ENCODE assay signal across 34 cellular contexts in the genomic region with DNA sequence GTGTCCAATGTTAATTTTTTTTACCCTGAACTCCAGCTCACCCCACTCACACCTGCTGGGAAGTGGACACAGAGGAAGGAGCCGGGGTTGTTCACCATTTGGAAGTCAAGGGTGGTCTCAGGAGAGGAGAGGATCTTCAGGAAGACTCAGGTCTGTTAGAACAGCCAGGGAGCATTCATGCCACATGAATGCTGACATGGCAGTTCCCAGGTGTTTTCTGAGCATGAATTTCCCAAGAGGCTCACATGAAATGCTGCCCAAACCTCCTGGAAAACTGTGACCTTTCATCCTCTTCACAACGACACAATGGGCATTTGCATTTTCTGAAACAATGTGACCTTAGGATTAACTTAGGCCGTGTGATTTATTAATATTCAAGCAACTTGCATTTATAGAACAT.
"Had no signal": no experiment of that assay in that cellular context is flagged by ENCODE, and none has a peak within 500 bp of the region (broad histone marks: within the 10 kb centered on the region; RNA-seq: fewer than 3 reads in every experiment).

No MANE protein-coding gene starts in this region.

- DNase-seq: activated effector memory CD4-positive, alpha-beta T cell treated with anti-CD3 and anti-CD28 coated beads, Interleukin-2, amount 50 U/mL, for 16 hours; activated effector memory CD4-positive, alpha-beta T cell treated with Interleukin-2 at 50 U/mL for 16 hours; activated gamma-delta T cell; activated gamma-delta T cell treated with Interleukin-2 at 50 U/mL for 16 hours; activated naive CD4-positive, alpha-beta T cell; activated naive CD4-positive, alpha-beta T cell treated with anti-CD3 and anti-CD28 coated beads for 36 hours; activated naive CD4-positive, alpha-beta T cell treated with anti-CD3 and anti-CD28 coated beads, Interleukin-2, amount 10 ng/mL, durations not matched to agents 7 days and 5 days; activated naive CD4-positive, alpha-beta T cell treated with anti-CD3 and anti-CD28 coated beads, Interleukin-2, amount 50 U/mL, for 16 hours; activated naive CD4-positive, alpha-beta T cell treated with Interleukin-2 at 50 U/mL for 16 hours; activated naive CD8-positive, alpha-beta T cell treated with anti-CD3 and anti-CD28 coated beads for 36 hours; activated naive CD8-positive, alpha-beta T cell treated with anti-CD3 and anti-CD28 coated beads, Interleukin-2, amount 10 ng/mL, durations not matched to agents 7 days and 5 days; activated naive CD8-positive, alpha-beta T cell treated with anti-CD3 and anti-CD28 coated beads, Interleukin-2, amount 50 U/mL, for 24 hours; activated T-cell treated with anti-CD3 and anti-CD28 coated beads, Interleukin-2, amount 50 U/mL, for 1 hour; activated T-cell treated with anti-CD3 and anti-CD28 coated beads, Interleukin-2, amount 50 U/mL, for 24 hours; activated T-cell treated with anti-CD3 and anti-CD28 coated beads, Interleukin-2, amount 50 U/mL, for 4 hours; activated T-cell treated with anti-CD3 and anti-CD28 coated beads, Interleukin-2, amount 50 U/mL, for 48 hours; activated T-cell treated with anti-CD3 and anti-CD28 coated beads, Interleukin-2, amount 50 U/mL, for 72 hours; adrenal gland; amniotic stem cell; amygdala; anterior cingulate cortex; aorta; body of pancreas; brain microvascular endothelial cell; caudate nucleus; central memory CD4-positive, alpha-beta T cell; cerebellar nuclear complex had no signal

- FAIRE-seq: astrocyte, bronchial epithelial cell had no signal

- H3K27ac ChIP-seq: adrenal gland, ascending aorta, body of pancreas, brain microvascular endothelial cell, breast epithelium, cardiac muscle cell had no signal

- H3K36me3 ChIP-seq: adrenal gland, ascending aorta, brain microvascular endothelial cell, breast epithelium, cardiac muscle cell had no signal

- H3K9me3 ChIP-seq: adrenal gland, ascending aorta, body of pancreas had no signal

- H3K4me1 ChIP-seq: adrenal gland, ascending aorta, body of pancreas, breast epithelium had no signal

- H3K27me3 ChIP-seq: adrenal gland, ascending aorta, body of pancreas, brain microvascular endothelial cell, breast epithelium, cardiac muscle cell had no signal

- H3K4me3 ChIP-seq: adrenal gland, ascending aorta, body of pancreas, breast epithelium, cardiac muscle cell had no signal

- ATAC-seq: activated naive CD4-positive, alpha-beta T cell treated with anti-CD3 and anti-CD28 coated beads, Interleukin-2, amount 50 U/mL, for 72 hours; activated naive CD8-positive, alpha-beta T cell treated with anti-CD3 and anti-CD28 coated beads, Interleukin-2, amount 50 U/mL, for 24 hours; activated T-cell treated with anti-CD3 and anti-CD28 coated beads, Interleukin-2, amount 50 U/mL, for 4 hours; activated T-cell treated with anti-CD3 and anti-CD28 coated beads, Interleukin-2, amount 50 U/mL, for 72 hours; activated T-helper 17 cell treated with anti-CD3 and anti-CD28 coated beads, Interleukin-2, amount 50 U/mL, for 72 hours; body of pancreas had no signal
